In the genomic region with DNA sequence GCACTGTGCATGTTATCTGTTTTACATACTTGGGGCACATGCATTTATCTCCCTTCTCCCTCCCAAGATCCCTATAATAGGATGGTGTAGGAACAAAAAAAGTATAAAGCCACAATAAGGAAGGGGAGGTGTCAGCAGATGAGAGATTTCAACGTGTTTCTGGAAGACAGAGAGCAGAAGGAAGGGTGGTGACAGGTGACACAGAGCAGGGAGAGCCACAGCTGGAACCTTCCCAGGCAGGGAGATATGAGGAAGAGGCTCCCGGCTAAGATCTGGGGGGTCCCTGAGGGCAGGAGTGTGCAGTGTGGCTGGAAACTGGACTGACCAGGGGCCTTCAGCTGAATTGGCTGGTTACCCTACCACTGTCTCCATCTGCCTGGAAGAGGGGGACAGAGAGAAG, we compare ENCODE assay signal across 21 cellular contexts.
"Had no signal": no experiment of that assay in that cellular context is flagged by ENCODE, and none has a peak within 500 bp of the region (broad histone marks: within the 10 kb centered on the region; RNA-seq: fewer than 3 reads in every experiment).

No MANE protein-coding gene starts in this region.

- H3K9me3 ChIP-seq: SJSA1 had no signal

- H3K4me1 ChIP-seq: SJSA1 had no signal

- H3K4me3 ChIP-seq: SJSA1, SK-N-MC had no signal

- DNase-seq: IMR-90, Karpas-422, KG1, MM.1S, NCI-H1092 treated with DMSO at 0.1 percent for 48 hours, NCI-H1436, NCI-H187, NCI-H2029, NCI-H2081 treated with DMSO at 0.1 percent for 48 hours, NCI-H2171, NCI-H226, NCI-H446, NCI-H510A, NCI-H524 treated with DMSO at 0.1 percent for 48 hours, NCI-H69, NCI-H774, SIG-M5 had no signal

- ATAC-seq: HepG2 had no signal

- H3K27ac ChIP-seq: RWPE1, SJSA1, SK-N-MC had no signal

- H3K27me3 ChIP-seq: SJSA1 had no signal
